In genomic region chr7:1667566-1668485, GRCh38 we compare ENCODE assay signal across 9 cellular contexts. TPM values are rescaled to one million over a fixed set of nuclear protein-coding genes. Genes with fewer than 3 reads are reported as not detected.
A peak's percentile ranks its signal among the peaks of the same experiment; 100 is the strongest.
DNase-seq lines count a peak whose midpoint lies in the region; ATAC-seq and TF ChIP-seq lines count a peak whose summit lies in the region.
"Had no signal": no experiment of that assay in that cellular context is flagged by ENCODE, and none has a peak within 500 bp of the region (broad histone marks: within the 10 kb centered on the region; RNA-seq: fewer than 3 reads in every experiment).

No MANE protein-coding gene starts in this region.

- no peaks in the 10 kb centered on the region for H3K9me3 Mint-ChIP-seq in activated T-cell treated with anti-CD3 and anti-CD28 coated beads, Interleukin-2, amount 50 U/mL, for 24 hours

- peak overlapping the region; percentile 66 for H3K4me3 ChIP-seq in mesodermal cell (ENCODE audit: extremely low read depth, insufficient read depth, low read length, poor library complexity, severe bottlenecking)
- H3K4me3 ChIP-seq in upper lobe of left lung: peak overlapping the region in 3 of 4 donors; percentile 48 to 62 (median 50)

- no peak for TF ChIP-seq CTCF in upper lobe of left lung (IDR thresholded peaks at IDR 0.05)

- TF ChIP-seq EP300 in upper lobe of left lung (IDR thresholded peaks at IDR 0.05): no peak

- H3K36me3 Mint-ChIP-seq in activated T-cell treated with anti-CD3 and anti-CD28 coated beads, Interleukin-2, amount 50 U/mL, for 24 hours (ENCODE audit: low read depth): no peaks in the 10 kb centered on the region

- H3K4me1 ChIP-seq in mesodermal cell (ENCODE audit: control insufficient read depth, insufficient read depth, low read length, poor library complexity, severe bottlenecking) (peaks cover 18% of the 10 kb centered on the region), upper lobe of left lung (peaks cover 44 to 73% (median 57%) of the 10 kb centered on the region in 4 donors)

- no peak overlapping the region for H3K27ac Mint-ChIP-seq in activated T-cell treated with anti-CD3 and anti-CD28 coated beads, Interleukin-2, amount 50 U/mL, for 24 hours

- peak; percentile 44 for DNase-seq in activated T-cell treated with anti-CD3 and anti-CD28 coated beads, Interleukin-2, amount 50 U/mL, for 24 hours
- DNase-seq in activated T-cell treated with anti-CD3 and anti-CD28 coated beads, Interleukin-2, amount 50 U/mL, for 48 hours: no peak
- peak; percentile 78 for DNase-seq in ecto neural progenitor cell (ENCODE audit: low spot score)
- DNase-seq in upper lobe of left lung: peak in 1 of 2 donors; percentile 87
- no peak for DNase-seq in AG08395 (ENCODE audit: low spot score)
- no peak for DNase-seq in stimulated activated CD4-positive, alpha-beta T cell treated with anti-CD3 and anti-CD28 coated beads, Interleukin-4, amount 100 ng/mL, for 1 hour

- H3K27me3 ChIP-seq in upper lobe of left lung: peaks cover 0 to 85% (median 54%) of the 10 kb centered on the region in 4 donors

- no peak for ATAC-seq in upper lobe of left lung (ENCODE audit: low FRiP score in 2 of 2)
- no peak for ATAC-seq in GM19452 (IDR thresholded peaks at IDR 0.05; ENCODE audit: unreplicated experiment)

- peaks cover 47% of the 10 kb centered on the region for H3K27me3 Mint-ChIP-seq in activated T-cell treated with anti-CD3 and anti-CD28 coated beads, Interleukin-2, amount 50 U/mL, for 24 hours

- H3K36me3 ChIP-seq in mesodermal cell (ENCODE audit: control insufficient read depth, insufficient read depth, low read length) (no peaks in the 10 kb centered on the region), upper lobe of left lung (no peaks in the 10 kb centered on the region)
- H3K36me3 ChIP-seq: neutrophil had no signal

- 20% methylated on average over 34 to 39 of the region's 78 CpGs for WGBS in mesodermal cell (ENCODE audit: insufficient coverage in 2 of 2), 2 experiments
- 23% methylated on average over 25 of the region's 78 CpGs; no CpG with 5 or more reads in 1 of the 2 donors for WGBS in upper lobe of left lung, 2 donors

- H3K4me1 Mint-ChIP-seq in activated T-cell treated with anti-CD3 and anti-CD28 coated beads, Interleukin-2, amount 50 U/mL, for 24 hours (ENCODE audit: low read depth): peaks cover 12% of the 10 kb centered on the region

- peak overlapping the region; percentile 39 for H3K4me3 Mint-ChIP-seq in activated T-cell treated with anti-CD3 and anti-CD28 coated beads, Interleukin-2, amount 50 U/mL, for 24 hours

- no peak overlapping the region for H3K27ac ChIP-seq in mesodermal cell (ENCODE audit: low read depth, low read length, severe bottlenecking)
- H3K27ac ChIP-seq in upper lobe of left lung: no peak overlapping the region
- H3K27ac ChIP-seq: neutrophil had no signal

- TF ChIP-seq POLR2A in upper lobe of left lung (IDR thresholded peaks at IDR 0.05): no peak

- H3K9me3 ChIP-seq in mesodermal cell (ENCODE audit: control insufficient read depth, low read length) (no peaks in the 10 kb centered on the region), upper lobe of left lung (no peaks in the 10 kb centered on the region)
- H3K9me3 ChIP-seq: neutrophil had no signal

RNA-seq across cellular contexts. Expression of gene ELFN1, which starts 2.3 kb away (rescaled TPM):
- 21.3 TPM for polyA plus RNA-seq in mesodermal cell (2013, experiment 1 of 2)
- 16.8 TPM for polyA plus RNA-seq in mesodermal cell (2013, experiment 2 of 2)
- total RNA-seq in upper lobe of left lung: 1 to 10 TPM in 2 of 6 donors, under 1 TPM in 3, not detected in 1; 0.11 to 3.0 (median 0.30) TPM

Comparison
In these comparisons a context has a peak if more than half of its experiments do, and no peak if none do; other contexts are left out.
1. DNase-seq: peak in activated T-cell treated with anti-CD3 and anti-CD28 coated beads, Interleukin-2, amount 50 U/mL, for 24 hours (single experiment) and ecto neural progenitor cell (single experiment); none in activated T-cell treated with anti-CD3 and anti-CD28 coated beads, Interleukin-2, amount 50 U/mL, for 48 hours (0 of 2), AG08395 (single experiment) and stimulated activated CD4-positive, alpha-beta T cell treated with anti-CD3 and anti-CD28 coated beads, Interleukin-4, amount 100 ng/mL, for 1 hour (single experiment).